38 cellular contexts compared by ENCODE assay signal in genomic region chr16:83353241-83353640, GRCh38.
"Had no signal": no experiment of that assay in that cellular context is flagged by ENCODE, and none has a peak within 500 bp of the region (broad histone marks: within the 10 kb centered on the region; RNA-seq: fewer than 3 reads in every experiment).

No MANE protein-coding gene starts in this region.

- H3K27ac ChIP-seq: ascending aorta, cardiac muscle cell, WERI-Rb-1 had no signal

- ATAC-seq: activated CD4-positive, alpha-beta T cell treated with anti-CD3 and anti-CD28 coated beads for 36 hours; activated CD4-positive, CD25-positive, alpha-beta regulatory T cell treated with anti-CD3 and anti-CD28 coated beads, Interleukin-2, amount 50 U/mL, for 24 hours; activated CD8-positive, alpha-beta T cell treated with anti-CD3 and anti-CD28 coated beads for 36 hours; activated naive CD8-positive, alpha-beta T cell treated with anti-CD3 and anti-CD28 coated beads, Interleukin-2, amount 50 U/mL, for 24 hours; activated T-cell treated with anti-CD3 and anti-CD28 coated beads, Interleukin-2, amount 50 U/mL, for 4 hours; WTC11 had no signal

- H3K27me3 Mint-ChIP-seq: activated CD4-positive, alpha-beta memory T cell treated with anti-CD3 and anti-CD28 coated beads for 36 hours; activated CD4-positive, alpha-beta T cell treated with anti-CD3 and anti-CD28 coated beads for 36 hours; activated CD4-positive, alpha-beta T cell treated with anti-CD3 and anti-CD28 coated beads, Interleukin-2, amount 10 ng/mL, durations not matched to agents 24 days and 14 days; activated CD8-positive, alpha-beta T cell treated with anti-CD3 and anti-CD28 coated beads for 36 hours; activated naive CD4-positive, alpha-beta T cell treated with anti-CD3 and anti-CD28 coated beads, Interleukin-2, amount 10 ng/mL, durations not matched to agents 7 days and 5 days; activated naive CD4-positive, alpha-beta T cell treated with anti-CD3 and anti-CD28 coated beads, Interleukin-2, amount 50 U/mL, for 24 hours; activated naive CD8-positive, alpha-beta T cell; activated naive CD8-positive, alpha-beta T cell treated with anti-CD3 and anti-CD28 coated beads, Interleukin-2, amount 10 ng/mL, durations not matched to agents 7 days and 5 days; brain had no signal

- H3K27me3 ChIP-seq: ascending aorta, cardiac muscle cell had no signal

- H3K4me1 Mint-ChIP-seq: activated CD4-positive, alpha-beta T cell treated with anti-CD3 and anti-CD28 coated beads for 36 hours; activated CD4-positive, alpha-beta T cell treated with anti-CD3 and anti-CD28 coated beads, Interleukin-2, amount 10 ng/mL, durations not matched to agents 24 days and 14 days; activated naive CD4-positive, alpha-beta T cell treated with anti-CD3 and anti-CD28 coated beads, Interleukin-2, amount 10 ng/mL, durations not matched to agents 7 days and 5 days; activated naive CD4-positive, alpha-beta T cell treated with anti-CD3 and anti-CD28 coated beads, Interleukin-2, amount 50 U/mL, for 24 hours; activated naive CD8-positive, alpha-beta T cell treated with anti-CD3 and anti-CD28 coated beads, Interleukin-2, amount 10 ng/mL, durations not matched to agents 7 days and 5 days; activated naive CD8-positive, alpha-beta T cell treated with anti-CD3 and anti-CD28 coated beads, Interleukin-2, amount 50 U/mL, for 24 hours; central memory CD8-positive, alpha-beta T cell; WTC11 had no signal

- H3K9me3 Mint-ChIP-seq: activated CD4-positive, alpha-beta memory T cell treated with anti-CD3 and anti-CD28 coated beads for 36 hours; activated CD4-positive, alpha-beta T cell treated with anti-CD3 and anti-CD28 coated beads, Interleukin-2, amount 10 ng/mL, durations not matched to agents 24 days and 14 days; activated CD8-positive, alpha-beta T cell treated with anti-CD3 and anti-CD28 coated beads for 36 hours; activated naive CD4-positive, alpha-beta T cell treated with anti-CD3 and anti-CD28 coated beads, Interleukin-2, amount 10 ng/mL, durations not matched to agents 7 days and 5 days; activated naive CD4-positive, alpha-beta T cell treated with anti-CD3 and anti-CD28 coated beads, Interleukin-2, amount 50 U/mL, for 24 hours; activated naive CD8-positive, alpha-beta T cell treated with anti-CD3 and anti-CD28 coated beads, Interleukin-2, amount 10 ng/mL, durations not matched to agents 7 days and 5 days; activated naive CD8-positive, alpha-beta T cell treated with anti-CD3 and anti-CD28 coated beads, Interleukin-2, amount 50 U/mL, for 24 hours; activated T-cell treated with anti-CD3 and anti-CD28 coated beads, Interleukin-2, amount 50 U/mL, for 4 hours; activated T-helper 2 cell treated with anti-CD3 and anti-CD28 coated beads, Interferon-gamma antibody, Interleukin-2, Interleukin-4, amounts not matched to agents 10 μg/mL and 5 μg/mL and 100 μg/mL, durations not matched to agents 14 hours and 24 hours and 36 hours; brain; central memory CD8-positive, alpha-beta T cell; T-helper 1 cell treated with Interleukin-12 subunit alpha and Interleukin-12 subunit beta and Interleukin-4 antibody, amounts not matched to agents 30 μg/mL and 1 μg/mL, for 36 hours; T-helper 2 cell treated with Interferon-gamma antibody and Interleukin-4, amounts not matched to agents 5 μg/mL and 100 μg/mL, for 36 hours; WTC11 had no signal

- H3K4me3 ChIP-seq: ascending aorta, cardiac muscle cell had no signal

- H3K4me1 ChIP-seq: ascending aorta had no signal

- DNase-seq: activated CD4-positive, alpha-beta memory T cell treated with anti-CD3 and anti-CD28 coated beads for 36 hours; activated CD4-positive, alpha-beta T cell treated with anti-CD3 and anti-CD28 coated beads for 1 hour; activated CD4-positive, alpha-beta T cell treated with anti-CD3 and anti-CD28 coated beads for 36 hours; activated CD4-positive, alpha-beta T cell treated with anti-CD3 and anti-CD28 coated beads, Interleukin-2, amount 10 ng/mL, durations not matched to agents 24 days and 14 days; activated CD4-positive, alpha-beta T cell treated with anti-CD3 and anti-CD28 coated beads, Interleukin-2, amount 50 U/mL, for 1 hour; activated CD4-positive, alpha-beta T cell treated with anti-CD3 and anti-CD28 coated beads, Interleukin-2, amount 50 U/mL, for 4 hours; activated CD4-positive, CD25-positive, alpha-beta regulatory T cell; activated CD8-positive, alpha-beta memory T cell treated with anti-CD3 and anti-CD28 coated beads, Interleukin-2, amount 50 U/mL, for 4 hours; activated CD8-positive, alpha-beta T cell treated with anti-CD3 and anti-CD28 coated beads for 36 hours; activated effector memory CD4-positive, alpha-beta T cell treated with Interleukin-2 at 50 U/mL for 16 hours; activated gamma-delta T cell; activated naive CD4-positive, alpha-beta T cell treated with anti-CD3 and anti-CD28 coated beads, Interleukin-2, amount 10 ng/mL, durations not matched to agents 7 days and 5 days; activated naive CD4-positive, alpha-beta T cell treated with Interleukin-2 at 50 U/mL for 16 hours; activated naive CD8-positive, alpha-beta T cell treated with anti-CD3 and anti-CD28 coated beads, Interleukin-2, amount 10 ng/mL, durations not matched to agents 7 days and 5 days; activated naive CD8-positive, alpha-beta T cell treated with anti-CD3 and anti-CD28 coated beads, Interleukin-2, amount 50 U/mL, for 24 hours; activated T-cell treated with anti-CD3 and anti-CD28 coated beads for 4 hours; activated T-cell treated with anti-CD3 and anti-CD28 coated beads, Interleukin-2, amount 50 U/mL, for 1 hour; activated T-cell treated with anti-CD3 and anti-CD28 coated beads, Interleukin-2, amount 50 U/mL, for 4 hours; amygdala; anterior cingulate cortex; caudate nucleus; cerebellar nuclear complex; SW 1271; T-helper 1 cell; T-helper 2 cell; T-helper 9 cell; WERI-Rb-1 had no signal

- H3K36me3 ChIP-seq: ascending aorta, cardiac muscle cell, WERI-Rb-1 had no signal

- H3K4me3 Mint-ChIP-seq: activated CD4-positive, alpha-beta memory T cell treated with anti-CD3 and anti-CD28 coated beads for 36 hours; activated CD4-positive, alpha-beta T cell treated with anti-CD3 and anti-CD28 coated beads for 36 hours; activated CD4-positive, alpha-beta T cell treated with anti-CD3 and anti-CD28 coated beads, Interleukin-2, amount 10 ng/mL, durations not matched to agents 24 days and 14 days; activated CD8-positive, alpha-beta T cell treated with anti-CD3 and anti-CD28 coated beads for 36 hours; activated naive CD4-positive, alpha-beta T cell treated with anti-CD3 and anti-CD28 coated beads, Interleukin-2, amount 10 ng/mL, durations not matched to agents 7 days and 5 days; activated naive CD4-positive, alpha-beta T cell treated with anti-CD3 and anti-CD28 coated beads, Interleukin-2, amount 50 U/mL, for 24 hours; activated naive CD8-positive, alpha-beta T cell; activated naive CD8-positive, alpha-beta T cell treated with anti-CD3 and anti-CD28 coated beads, Interleukin-2, amount 10 ng/mL, durations not matched to agents 7 days and 5 days; activated naive CD8-positive, alpha-beta T cell treated with anti-CD3 and anti-CD28 coated beads, Interleukin-2, amount 50 U/mL, for 24 hours; activated T-cell treated with anti-CD3 and anti-CD28 coated beads, Interleukin-2, amount 50 U/mL, for 4 hours; brain; central memory CD8-positive, alpha-beta T cell; T-helper 1 cell treated with Interleukin-12 subunit alpha and Interleukin-12 subunit beta and Interleukin-4 antibody, amounts not matched to agents 30 μg/mL and 1 μg/mL, for 36 hours; T-helper 2 cell treated with Interferon-gamma antibody and Interleukin-4, amounts not matched to agents 5 μg/mL and 100 μg/mL, for 36 hours; WTC11 had no signal

- H3K9me3 ChIP-seq: ascending aorta had no signal

- H3K36me3 Mint-ChIP-seq: activated CD4-positive, alpha-beta memory T cell treated with anti-CD3 and anti-CD28 coated beads for 36 hours; activated naive CD4-positive, alpha-beta T cell treated with anti-CD3 and anti-CD28 coated beads, Interleukin-2, amount 10 ng/mL, durations not matched to agents 7 days and 5 days; activated naive CD4-positive, alpha-beta T cell treated with anti-CD3 and anti-CD28 coated beads, Interleukin-2, amount 50 U/mL, for 24 hours; activated naive CD8-positive, alpha-beta T cell; activated naive CD8-positive, alpha-beta T cell treated with anti-CD3 and anti-CD28 coated beads, Interleukin-2, amount 10 ng/mL, durations not matched to agents 7 days and 5 days; brain; WTC11 had no signal

- H3K27ac Mint-ChIP-seq: activated CD4-positive, alpha-beta memory T cell treated with anti-CD3 and anti-CD28 coated beads for 36 hours; activated CD4-positive, alpha-beta T cell treated with anti-CD3 and anti-CD28 coated beads for 36 hours; activated CD4-positive, alpha-beta T cell treated with anti-CD3 and anti-CD28 coated beads, Interleukin-2, amount 10 ng/mL, durations not matched to agents 24 days and 14 days; activated CD8-positive, alpha-beta T cell treated with anti-CD3 and anti-CD28 coated beads for 36 hours; activated naive CD4-positive, alpha-beta T cell treated with anti-CD3 and anti-CD28 coated beads, Interleukin-2, amount 10 ng/mL, durations not matched to agents 7 days and 5 days; activated naive CD4-positive, alpha-beta T cell treated with anti-CD3 and anti-CD28 coated beads, Interleukin-2, amount 50 U/mL, for 24 hours; activated naive CD8-positive, alpha-beta T cell; activated naive CD8-positive, alpha-beta T cell treated with anti-CD3 and anti-CD28 coated beads, Interleukin-2, amount 10 ng/mL, durations not matched to agents 7 days and 5 days; activated naive CD8-positive, alpha-beta T cell treated with anti-CD3 and anti-CD28 coated beads, Interleukin-2, amount 50 U/mL, for 24 hours; activated T-helper 2 cell treated with anti-CD3 and anti-CD28 coated beads, Interferon-gamma antibody, Interleukin-2, Interleukin-4, amounts not matched to agents 10 μg/mL and 5 μg/mL and 100 μg/mL, durations not matched to agents 14 hours and 24 hours and 36 hours; brain; T-helper 1 cell treated with Interleukin-12 subunit alpha and Interleukin-12 subunit beta and Interleukin-4 antibody, amounts not matched to agents 30 μg/mL and 1 μg/mL, for 36 hours; T-helper 2 cell treated with Interferon-gamma antibody and Interleukin-4, amounts not matched to agents 5 μg/mL and 100 μg/mL, for 36 hours; WTC11 had no signal
